4 cellular contexts compared by ENCODE assay signal in genomic region chr2:75219213-75219612, GRCh38. TPM values are rescaled to one million over a fixed set of nuclear protein-coding genes. Genes with fewer than 3 reads are reported as not detected.
"Had no signal": no experiment of that assay in that cellular context is flagged by ENCODE, and none has a peak within 500 bp of the region (broad histone marks: within the 10 kb centered on the region; RNA-seq: fewer than 3 reads in every experiment).

No MANE protein-coding gene starts in this region.

RNA-seq across cellular contexts. Expression of gene TACR1, which starts 19.9 kb away (rescaled TPM):
- total RNA-seq: naive thymus-derived CD8-positive, alpha-beta T cell; natural killer cell treated with Interleukin-12 subunit alpha and Interleukin-12 subunit beta and Interleukin-15 and Interleukin-18, amount 100 ng/mL, for 72 hours; osteocyte; pulmonary artery endothelial cell had no signal
